In the genomic region with DNA sequence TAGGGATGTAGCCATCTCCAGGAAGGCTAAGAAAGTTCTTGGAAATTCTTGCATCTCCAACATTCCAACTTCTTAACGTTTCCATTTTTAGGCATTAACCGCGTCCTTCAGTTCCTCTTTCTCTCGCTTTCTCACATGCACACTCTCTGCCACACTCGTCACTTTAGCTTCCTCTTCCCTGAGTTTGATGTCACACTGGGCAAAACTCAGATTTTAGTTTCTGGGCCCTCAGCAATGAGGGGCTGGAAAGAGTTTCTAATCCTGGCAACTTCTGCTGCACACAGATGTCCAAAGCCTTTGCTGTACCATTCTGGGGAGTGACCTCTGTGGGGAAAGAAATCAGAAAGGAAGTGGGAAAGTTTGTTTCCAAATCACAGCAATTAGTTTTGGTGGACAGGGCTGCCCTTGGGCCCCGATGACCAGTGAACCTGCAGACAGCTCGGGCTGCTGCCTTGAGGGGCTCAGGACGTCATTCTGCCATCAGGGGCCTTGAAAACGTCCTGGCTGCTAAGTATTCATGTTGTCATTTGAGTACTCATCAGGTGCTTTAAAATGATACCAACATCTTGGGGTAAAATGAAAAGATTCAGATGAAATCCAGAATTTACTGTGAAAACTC, we compare ENCODE assay signal across 17 cellular contexts.
DNase-seq lines count a peak whose midpoint lies in the region; ATAC-seq and TF ChIP-seq lines count a peak whose summit lies in the region.
"Had no signal": no experiment of that assay in that cellular context is flagged by ENCODE, and none has a peak within 500 bp of the region (broad histone marks: within the 10 kb centered on the region; RNA-seq: fewer than 3 reads in every experiment).

No MANE protein-coding gene starts in this region.

- H2AFZ ChIP-seq in neural progenitor cell (replicated peaks), result no peak overlapping the region

- no peak overlapping the region for H3K4me2 ChIP-seq in neural progenitor cell

- no peak overlapping the region for H3K9ac ChIP-seq in colonic mucosa (ENCODE audit: low read depth in 2 of 2, low read length in 2 of 2)
- no peak overlapping the region for H3K9ac ChIP-seq in mucosa of rectum (ENCODE audit: low read depth in 1 of 2, low read length in 2 of 2)
- H3K9ac ChIP-seq in neural progenitor cell, result no peak overlapping the region

- intact Hi-C loops in Right ventricle myocardium superior (cut with DNase I) (no loop called here), cardiac septum (cut with DNase I) (no loop called here), colonic mucosa (cut with DNase I) (no loop called here)

- peak overlapping the region; percentile 28 for H3K27ac ChIP-seq in colonic mucosa
- peak overlapping the region; percentile 5 to 27 for H3K27ac ChIP-seq in mucosa of rectum (ENCODE audit: low read depth in 2 of 2, low read length in 2 of 2)
- no peak overlapping the region for H3K27ac ChIP-seq in neural progenitor cell

- H3K27me3 ChIP-seq in colonic mucosa (no peaks in the 10 kb centered on the region), mucosa of rectum (ENCODE audit: control insufficient read depth in 2 of 2, insufficient read depth in 2 of 2, low read length in 2 of 2) (no peaks in the 10 kb centered on the region), neural progenitor cell (no peaks in the 10 kb centered on the region)

- no peak overlapping the region for H3K4me3 Mint-ChIP-seq in neural progenitor cell
- H3K4me3 Mint-ChIP-seq: activated CD4-positive, alpha-beta T cell treated with anti-CD3 and anti-CD28 coated beads, Interleukin-2, amount 10 ng/mL, durations not matched to agents 24 days and 14 days; activated naive CD8-positive, alpha-beta T cell; activated T-cell treated with anti-CD3 and anti-CD28 coated beads, Interleukin-2, amount 50 U/mL, for 24 hours; CD4-positive, alpha-beta memory T cell; naive thymus-derived CD8-positive, alpha-beta T cell had no signal

- no peaks in the 10 kb centered on the region for H3F3A ChIP-seq in neural progenitor cell (ENCODE audit: low read depth)

- no peak overlapping the region for H3K4me3 ChIP-seq in colonic mucosa
- H3K4me3 ChIP-seq in mucosa of rectum (ENCODE audit: low read length in 2 of 2), result no peak overlapping the region
- H3K4me3 ChIP-seq in neural progenitor cell, result no peak overlapping the region

- no peaks in the 10 kb centered on the region for H3K9me3 Mint-ChIP-seq in neural progenitor cell
- H3K9me3 Mint-ChIP-seq: activated CD4-positive, alpha-beta T cell treated with anti-CD3 and anti-CD28 coated beads, Interleukin-2, amount 10 ng/mL, durations not matched to agents 24 days and 14 days; activated T-cell treated with anti-CD3 and anti-CD28 coated beads, Interleukin-2, amount 50 U/mL, for 24 hours; CD4-positive, alpha-beta memory T cell; naive thymus-derived CD8-positive, alpha-beta T cell had no signal

- H3K4me1 ChIP-seq in colonic mucosa (no peaks in the 10 kb centered on the region), mucosa of rectum (ENCODE audit: control insufficient read depth in 2 of 2, insufficient read depth in 2 of 2, low read length in 2 of 2) (peaks cover 0 to 4% of the 10 kb centered on the region in 2 donors), neural progenitor cell (no peaks in the 10 kb centered on the region)

- peaks cover 2% of the 10 kb centered on the region for H3K36me3 Mint-ChIP-seq in neural progenitor cell
- H3K36me3 Mint-ChIP-seq: activated naive CD8-positive, alpha-beta T cell; CD4-positive, alpha-beta memory T cell; IgD-negative memory B cell; naive thymus-derived CD8-positive, alpha-beta T cell had no signal

- H3K27me3 Mint-ChIP-seq in neural progenitor cell (ENCODE audit: insufficient read depth, low read depth), result peaks cover 7% of the 10 kb centered on the region

- TF ChIP-seq CTCF in colonic mucosa (IDR thresholded peaks at IDR 0.05) (no peak), neural progenitor cell (IDR thresholded peaks at IDR 0.05) (no peak)

- DNase-seq in Right ventricle myocardium superior (no peak), cardiac septum (ENCODE audit: low spot score) (no peak), colonic mucosa (no peak), NCI-H748 treated with DMSO at 0.1 percent for 48 hours (lab: John Stamatoyannopoulos, UW) (no peak), neural progenitor cell (ENCODE audit: low spot score) (no peak)
- DNase-seq: 8988T; activated CD4-positive, alpha-beta T cell treated with anti-CD3 and anti-CD28 coated beads, Interleukin-2, amount 10 ng/mL, durations not matched to agents 24 days and 14 days; activated T-cell treated with anti-CD3 and anti-CD28 coated beads, Interleukin-2, amount 50 U/mL, for 24 hours; CD4-positive, alpha-beta memory T cell; naive thymus-derived CD8-positive, alpha-beta T cell; NCI-H1092 treated with DMSO at 0.1 percent for 48 hours; T-helper 9 cell had no signal

- H4K20me1 ChIP-seq in neural progenitor cell (ENCODE audit: low read depth), result no peaks in the 10 kb centered on the region

- ATAC-seq in Right ventricle myocardium superior (ENCODE audit: poor library complexity), result peak; percentile 23
- ATAC-seq in HG03175 (IDR thresholded peaks at IDR 0.05; ENCODE audit: unreplicated experiment), result no peak
- ATAC-seq in HG02763 (IDR thresholded peaks at IDR 0.05; ENCODE audit: unreplicated experiment), result no peak
- ATAC-seq: naive thymus-derived CD8-positive, alpha-beta T cell had no signal

- H3K27ac Mint-ChIP-seq in neural progenitor cell, result no peak overlapping the region
- H3K27ac Mint-ChIP-seq: activated CD4-positive, alpha-beta T cell treated with anti-CD3 and anti-CD28 coated beads, Interleukin-2, amount 10 ng/mL, durations not matched to agents 24 days and 14 days; activated naive CD8-positive, alpha-beta T cell; activated T-cell treated with anti-CD3 and anti-CD28 coated beads, Interleukin-2, amount 50 U/mL, for 24 hours; CD4-positive, alpha-beta memory T cell; IgD-negative memory B cell had no signal

- H3K9me3 ChIP-seq in colonic mucosa (no peaks in the 10 kb centered on the region), mucosa of rectum (ENCODE audit: control insufficient read depth in 2 of 2, low read length in 2 of 2) (no peaks in the 10 kb centered on the region), neural progenitor cell (ENCODE audit: low read depth) (no peaks in the 10 kb centered on the region)

- H3K79me2 ChIP-seq in neural progenitor cell (ENCODE audit: low read depth), result no peaks in the 10 kb centered on the region

- H3K4me1 Mint-ChIP-seq in neural progenitor cell, result no peaks in the 10 kb centered on the region
- H3K4me1 Mint-ChIP-seq: activated CD4-positive, alpha-beta T cell treated with anti-CD3 and anti-CD28 coated beads, Interleukin-2, amount 10 ng/mL, durations not matched to agents 24 days and 14 days; CD4-positive, alpha-beta memory T cell had no signal

- H3K36me3 ChIP-seq in colonic mucosa (no peaks in the 10 kb centered on the region), mucosa of rectum (ENCODE audit: control insufficient read depth in 2 of 2, insufficient read depth in 2 of 2, low read length in 2 of 2) (peaks cover 33 to 36% of the 10 kb centered on the region in 2 donors), neural progenitor cell (no peaks in the 10 kb centered on the region)
